Comparison of ENCODE assay signal across 7 cellular contexts in the genomic region with DNA sequence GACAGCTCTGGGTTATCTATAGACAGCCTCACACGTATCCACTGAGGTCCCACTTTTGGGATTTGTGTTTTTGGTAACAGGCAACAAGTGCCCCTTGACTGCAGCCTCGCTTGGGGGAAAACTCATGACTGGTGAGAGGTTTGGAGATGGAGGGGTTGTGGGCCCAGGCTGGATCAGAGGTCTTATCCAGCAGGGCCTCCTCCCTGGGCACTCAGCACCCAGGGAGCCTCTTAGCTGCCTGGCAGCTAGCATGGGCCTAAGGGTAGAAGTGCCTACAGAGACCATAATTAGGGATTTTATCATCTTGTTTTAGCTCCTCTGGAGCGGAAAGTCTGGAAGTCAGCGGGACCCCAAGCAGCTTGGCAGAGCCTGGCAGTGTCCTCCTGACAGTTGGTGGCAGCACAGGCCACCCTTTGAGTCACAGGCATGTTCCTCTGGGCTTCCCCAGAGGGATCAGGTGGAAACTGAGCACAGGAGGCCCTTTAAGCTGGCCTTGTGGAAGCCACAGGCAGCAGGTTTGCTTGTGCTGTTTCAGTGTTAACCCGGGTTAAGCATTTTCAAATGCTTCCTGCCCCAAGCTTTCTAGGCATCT.
DNase-seq lines count a peak whose midpoint lies in the region; ATAC-seq and TF ChIP-seq lines count a peak whose summit lies in the region.

No MANE protein-coding gene starts in this region.

- peak; percentile 65 for TF ChIP-seq CTCF in GM12865 (IDR thresholded peaks at IDR 0.05; ENCODE audit: insufficient read depth, low read depth, low read length, missing control alignments)
- peak; percentile 71 for TF ChIP-seq CTCF in RWPE2 (IDR thresholded peaks at IDR 0.05; ENCODE audit: poor library complexity, severe bottlenecking)

- no peaks in the 10 kb centered on the region for H3K27me3 Mint-ChIP-seq in stimulated activated naive B cell treated with anti-CD40 and anti-IgM and Interleukin-4, amounts not matched to agents 10 μg/mL and 1 μg/mL and 100 μg/mL, for 72 hours

- no peaks in the 10 kb centered on the region for H3K36me3 ChIP-seq in RWPE2 (ENCODE audit: low read depth)

- intact Hi-C loops in head of caudate nucleus (cut with DNase I), result loop anchor here (10.0 kb wide), 2 partner anchors 140 to 250 kb away; partner anchors contain the start of gene KCTD1

- H3K27ac Mint-ChIP-seq in stimulated activated naive B cell treated with anti-CD40 and anti-IgM and Interleukin-4, amounts not matched to agents 10 μg/mL and 1 μg/mL and 100 μg/mL, for 72 hours, result no peak overlapping the region

- H3K27ac ChIP-seq in RWPE2 (ENCODE audit: poor library complexity, severe bottlenecking), result no peak overlapping the region

- H3K4me3 ChIP-seq in GM12865 (ENCODE audit: low read depth, low read length) (no peak overlapping the region), RWPE2 (ENCODE audit: severe bottlenecking) (no peak overlapping the region)

- DNase-seq in GM12865 (ENCODE audit: low read depth) (peak; percentile 74), RWPE2 (ENCODE audit: low spot score) (no peak), head of caudate nucleus (peak in 41 of 42 donors; percentile 36 to 83 (median 61)), NOMO-1 treated with DMSO at 0.1 percent for 48 hours (lab: John Stamatoyannopoulos, UW; ENCODE audit: unreplicated experiment) (no peak)
- no peak for DNase-seq in stimulated activated naive B cell treated with anti-CD40 and anti-IgM and Interleukin-4, amounts not matched to agents 10 μg/mL and 1 μg/mL and 100 μg/mL, for 72 hours

- peak; percentile 78 for ATAC-seq in GM21381 (IDR thresholded peaks at IDR 0.05; ENCODE audit: unreplicated experiment)
- peak; percentile 84 for ATAC-seq in HG03469 (IDR thresholded peaks at IDR 0.05; ENCODE audit: unreplicated experiment)
- peak; percentile 85 for ATAC-seq in RWPE2 (ENCODE audit: low read depth)
- peak; percentile 75 to 77 for ATAC-seq in stimulated activated naive B cell treated with anti-CD40 and anti-IgM and Interleukin-4, amounts not matched to agents 10 μg/mL and 1 μg/mL and 100 μg/mL, for 72 hours (replicated peaks)

- H3K4me1 Mint-ChIP-seq in stimulated activated naive B cell treated with anti-CD40 and anti-IgM and Interleukin-4, amounts not matched to agents 10 μg/mL and 1 μg/mL and 100 μg/mL, for 72 hours, result no peaks in the 10 kb centered on the region

- H3K9me3 ChIP-seq in RWPE2 (ENCODE audit: severe bottlenecking), result no peaks in the 10 kb centered on the region

- H3K4me3 Mint-ChIP-seq in stimulated activated naive B cell treated with anti-CD40 and anti-IgM and Interleukin-4, amounts not matched to agents 10 μg/mL and 1 μg/mL and 100 μg/mL, for 72 hours, result no peak overlapping the region

- H3K36me3 Mint-ChIP-seq in stimulated activated naive B cell treated with anti-CD40 and anti-IgM and Interleukin-4, amounts not matched to agents 10 μg/mL and 1 μg/mL and 100 μg/mL, for 72 hours, result peaks cover 0 to 4% of the 10 kb centered on the region in 2 donors

- peaks cover 5% of the 10 kb centered on the region for H3K4me1 ChIP-seq in RWPE2 (ENCODE audit: insufficient read depth, poor library complexity, severe bottlenecking)

- H3K27me3 ChIP-seq in RWPE2 (ENCODE audit: insufficient read depth, poor library complexity, severe bottlenecking), result no peaks in the 10 kb centered on the region

- H3K9me3 Mint-ChIP-seq in stimulated activated naive B cell treated with anti-CD40 and anti-IgM and Interleukin-4, amounts not matched to agents 10 μg/mL and 1 μg/mL and 100 μg/mL, for 72 hours, result no peaks in the 10 kb centered on the region

Comparison
In these comparisons a context has a peak if more than half of its experiments do, and no peak if none do; other contexts are left out.
1. DNase-seq: peak in GM12865 (single experiment) and head of caudate nucleus (41 of 42); none in RWPE2 (single experiment), stimulated activated naive B cell treated with anti-CD40 and anti-IgM and Interleukin-4, amounts not matched to agents 10 μg/mL and 1 μg/mL and 100 μg/mL, for 72 hours (single experiment) and NOMO-1 treated with DMSO at 0.1 percent for 48 hours (single experiment).
2. Peak in every context shown above with its lines, with median percentiles within 50 percentile points of each other: ATAC-seq.